ENCODE assay signal across 9 cellular contexts in the genomic region with DNA sequence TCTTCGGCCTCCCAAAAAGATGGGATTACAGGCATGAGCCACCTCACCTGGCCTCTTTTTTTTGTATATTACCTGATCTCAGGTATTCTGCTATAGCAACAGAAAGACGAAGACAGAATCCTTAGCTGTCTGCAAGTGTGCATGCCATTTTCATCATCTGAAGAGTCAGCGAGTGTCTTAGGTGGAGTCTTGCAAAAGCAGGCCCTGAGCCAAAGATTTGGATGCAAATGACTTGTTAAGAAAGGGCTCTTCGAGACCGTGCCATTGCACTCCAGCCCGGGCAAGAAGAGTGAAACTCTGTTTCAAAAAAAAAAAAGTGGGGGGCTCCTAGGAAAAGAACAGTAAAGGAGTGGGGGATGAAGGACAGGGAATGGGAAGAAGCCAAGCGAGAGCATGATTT. TPM values are rescaled to one million over a fixed set of nuclear protein-coding genes. Genes with fewer than 3 reads are reported as not detected.
DNase-seq lines count a peak whose midpoint lies in the region; ATAC-seq and TF ChIP-seq lines count a peak whose summit lies in the region.
"Had no signal": no experiment of that assay in that cellular context is flagged by ENCODE, and none has a peak within 500 bp of the region (broad histone marks: within the 10 kb centered on the region; RNA-seq: fewer than 3 reads in every experiment).

No MANE protein-coding gene starts in this region.

- peaks cover 54 to 67% of the 10 kb centered on the region in 2 donors for H3K4me1 Mint-ChIP-seq in effector memory CD8-positive, alpha-beta T cell (ENCODE audit: low read depth in 2 of 2)
- H3K4me1 Mint-ChIP-seq in osteocyte (ENCODE audit: unreplicated experiment): peaks cover 32% of the 10 kb centered on the region

- POLR2A ChIA-PET in Panc1 (lab: Charles Lee): interaction anchor here (0.6 to 5.4 kb wide), 3 partner anchors 9 to 21 kb away, joined by 4 to 28 read pairs (median 4); partner anchors contain the start of genes B2M and PATL2

- H3K9ac ChIP-seq in ES-I3 (ENCODE audit: low read depth, low read length): 0 out of 2 replicates have a peak overlapping the region, but pooled peaks have one; percentile 5

- H3K9me3 Mint-ChIP-seq in effector memory CD8-positive, alpha-beta T cell: no peaks in the 10 kb centered on the region
- H3K9me3 Mint-ChIP-seq in osteocyte (ENCODE audit: unreplicated experiment): no peaks in the 10 kb centered on the region

- no peaks in the 10 kb centered on the region for H3K27me3 Mint-ChIP-seq in effector memory CD8-positive, alpha-beta T cell
- no peaks in the 10 kb centered on the region for H3K27me3 Mint-ChIP-seq in osteocyte (ENCODE audit: unreplicated experiment)

- H3K27ac Mint-ChIP-seq in effector memory CD8-positive, alpha-beta T cell: peak overlapping the region; percentile 99 to 100
- peak overlapping the region; percentile 99 for H3K27ac Mint-ChIP-seq in osteocyte (ENCODE audit: unreplicated experiment)

- H3K36me3 ChIP-seq in ES-I3 (ENCODE audit: insufficient read depth, low read length) (no peaks in the 10 kb centered on the region), Panc1 (ENCODE audit: control insufficient read depth, insufficient read depth, low read length) (no peaks in the 10 kb centered on the region; the same call in 1 of the 2 replicates)

- H3K4me1 ChIP-seq in ES-I3 (ENCODE audit: insufficient read depth, low read length) (peaks cover 19% of the 10 kb centered on the region), Panc1 (ENCODE audit: control insufficient read depth, insufficient read depth, low read length) (peaks cover 47% of the 10 kb centered on the region)

- H3K9me3 ChIP-seq in ES-I3 (ENCODE audit: control insufficient read depth, insufficient read depth, low read length) (no peaks in the 10 kb centered on the region), Panc1 (ENCODE audit: control insufficient read depth, insufficient read depth, low read depth, low read length) (no peaks in the 10 kb centered on the region)

- H3K4me3 Mint-ChIP-seq in effector memory CD8-positive, alpha-beta T cell: peak overlapping the region; percentile 96 to 99
- H3K4me3 Mint-ChIP-seq in osteocyte (ENCODE audit: unreplicated experiment): no peak overlapping the region

- CTCF ChIA-PET in Panc1 (lab: Charles Lee): interaction anchor here (1.2 kb wide), 1 partner anchor 12 kb away, joined by 8 read pairs; no protein-coding TSS in a partner anchor

- in situ Hi-C loops in Panc1 (cut with HindIII; ENCODE audit: low pct_unique_long_range_greater_than_20kb, low sequenced_read_pairs): no loop called here

- peaks cover 52% of the 10 kb centered on the region for H3K36me3 Mint-ChIP-seq in effector memory CD8-positive, alpha-beta T cell (ENCODE audit: insufficient read depth)
- no peaks in the 10 kb centered on the region for H3K36me3 Mint-ChIP-seq in osteocyte (ENCODE audit: unreplicated experiment)

- H3K4me3 ChIP-seq in Panc1 (ENCODE audit: low read depth in 2 of 2, low read length in 2 of 2): peak overlapping the region; percentile 16 to 96

- ATAC-seq in Panc1: no peak
- no peak for ATAC-seq in effector memory CD8-positive, alpha-beta T cell (replicated peaks)
- ATAC-seq in GM18870 (IDR thresholded peaks at IDR 0.05; ENCODE audit: unreplicated experiment): no peak

- no TSS peak for BruUV-seq in Panc1 (replicated peaks; lab: Mats Ljungman, UMichigan)

- peak overlapping the region; percentile 99 for H3K27ac ChIP-seq in Panc1 (ENCODE audit: low read length)

- no peak for DNase-seq in Panc1 (ENCODE audit: low read depth, low spot score)
- no peak for DNase-seq in effector memory CD8-positive, alpha-beta T cell
- DNase-seq in osteocyte (ENCODE audit: extremely low spot score, unreplicated experiment): no peak
- DNase-seq in stimulated activated CD4-positive, alpha-beta T cell treated with anti-CD3 and anti-CD28 coated beads, Interleukin-2, amount 100 ng/mL, for 48 hours: no peak
- no peak for DNase-seq in cerebellum (ENCODE audit: low spot score)
- DNase-seq in NCI-H187 treated with DMSO at 0.1 percent for 48 hours (lab: John Stamatoyannopoulos, UW): no peak
- DNase-seq: NCI-H1930 had no signal

- TF ChIP-seq CTCF in Panc1 (IDR thresholded peaks at IDR 0.05) (no peak), osteocyte (IDR thresholded peaks at IDR 0.05) (no peak)

- intact Hi-C loops in Panc1 (cut with micrococcal nuclease; ENCODE audit: unreplicated experiment): no loop called here

- no peaks in the 10 kb centered on the region for H3K27me3 ChIP-seq in Panc1 (ENCODE audit: control insufficient read depth, insufficient read depth, low read length)

RNA-seq across cellular contexts. Expression of gene TRIM69, which starts 10.2 kb away (rescaled TPM):
- total RNA-seq in Panc1 (2021; ENCODE audit: unreplicated experiment) (16.7 TPM), osteocyte (13.6 and 17.6 TPM in 2 replicates), cerebellum (34.3 TPM)
- polyA plus RNA-seq in Panc1 (2012; ENCODE audit: insufficient read length): 14.9 TPM

RNA-seq across cellular contexts. Expression of gene B2M, which starts 14.8 kb away (rescaled TPM):
- total RNA-seq in Panc1 (2021; ENCODE audit: unreplicated experiment) (914 TPM), osteocyte (1,535 and 1,733 TPM in 2 replicates), cerebellum (210 TPM)
- 836 TPM for polyA plus RNA-seq in Panc1 (2012; ENCODE audit: insufficient read length)

RNA-seq across cellular contexts. Expression of gene PATL2, which starts 15.0 kb away (rescaled TPM):
- total RNA-seq in Panc1 (2021; ENCODE audit: unreplicated experiment) (0.49 TPM), osteocyte (0.24 and 0.40 TPM in 2 replicates), cerebellum (1.1 TPM)
- polyA plus RNA-seq in Panc1 (2012; ENCODE audit: insufficient read length): not detected
